ENCODE assay signal across 35 cellular contexts in genomic region chr11:126012852-126013251, GRCh38.
"Had no signal": no experiment of that assay in that cellular context is flagged by ENCODE, and none has a peak within 500 bp of the region (broad histone marks: within the 10 kb centered on the region; RNA-seq: fewer than 3 reads in every experiment).

No MANE protein-coding gene starts in this region.

- H3K27me3 ChIP-seq: MG63 had no signal

- H3K4me3 ChIP-seq: MG63 had no signal

- H3K9me3 ChIP-seq: MG63 had no signal

- DNase-seq: Karpas-422, Kasumi-1, MG63, MM.1S, MV-4-11, NCI-H1048, NCI-H1092, NCI-H1092 treated with DMSO at 0.1 percent for 48 hours, NCI-H1105, NCI-H1105 treated with DMSO at 0.1 percent for 48 hours, NCI-H1417, NCI-H1417 treated with DMSO at 0.1 percent for 48 hours, NCI-H1436, NCI-H1436 treated with DMSO at 0.1 percent for 48 hours, NCI-H146, NCI-H1694, NCI-H1694 treated with DMSO at 0.1 percent for 48 hours, NCI-H187, NCI-H187 treated with DMSO at 0.1 percent for 48 hours, NCI-H1930, NCI-H2029, NCI-H2029 treated with DMSO at 0.1 percent for 48 hours, NCI-H2081, NCI-H2081 treated with DMSO at 0.1 percent for 48 hours, NCI-H2107, NCI-H2171, NCI-H2171 treated with DMSO at 0.1 percent for 48 hours, NCI-H2227 treated with DMSO at 0.1 percent for 48 hours, NCI-H226, NCI-H345, NCI-H446, NCI-H446 treated with DMSO at 0.1 percent for 48 hours, NCI-H510A, NCI-H510A treated with DMSO at 0.1 percent for 48 hours, NCI-H524 had no signal
